1 cellular context compared by ENCODE assay signal in genomic region chr20:57278457-57278856, GRCh38.
TF ChIP-seq lines count a peak whose summit lies in the region.

No MANE protein-coding gene starts in this region.

TF ChIP-seq in HEK293, 187 proteins besides CTCF, POLR2A, EP300 and RAD21 (continued from another document):
- no peak for TF ChIP-seq ZNF518A (tag by site-specific recombination; conservative IDR thresholded peaks at IDR 0.05; ENCODE audit: low read depth)
TF ChIP-seq in HEK293: peak in this region for 1.
